8 cellular contexts compared by ENCODE assay signal in genomic region chr5:147628054-147628895, GRCh38.
DNase-seq lines count a peak whose midpoint lies in the region; ATAC-seq and FAIRE-seq lines count a peak whose summit lies in the region.

No MANE protein-coding gene starts in this region.

- no peaks in the 10 kb centered on the region for H3K9me3 Mint-ChIP-seq in activated CD8-positive, alpha-beta T cell treated with anti-CD3 and anti-CD28 coated beads, Interleukin-2, amount 10 ng/mL, durations not matched to agents 7 days and 5 days (ENCODE audit: insufficient read depth)

- POLR2A ChIA-PET in activated CD8-positive, alpha-beta T cell treated with anti-CD3 and anti-CD28 coated beads, Interleukin-2, amount 10 ng/mL, durations not matched to agents 7 days and 5 days (lab: Charles Lee) = interaction anchor here (1.1 kb wide), 1 partner anchor 154 kb away, joined by 4 read pairs; no protein-coding TSS in a partner anchor

- CTCF ChIA-PET in activated CD8-positive, alpha-beta T cell treated with anti-CD3 and anti-CD28 coated beads, Interleukin-2, amount 10 ng/mL, durations not matched to agents 7 days and 5 days (lab: Charles Lee) = interaction anchor here (0.9 to 4.8 kb wide), 15 partner anchors 8 to 250 kb away, joined by 3 to 88 read pairs (median 3); partner anchors contain the start of genes JAKMIP2 and SCGB3A2

- no peaks in the 10 kb centered on the region for H3K4me1 Mint-ChIP-seq in activated CD8-positive, alpha-beta T cell treated with anti-CD3 and anti-CD28 coated beads, Interleukin-2, amount 10 ng/mL, durations not matched to agents 7 days and 5 days (ENCODE audit: low read depth)

- H3K36me3 Mint-ChIP-seq in activated CD8-positive, alpha-beta T cell treated with anti-CD3 and anti-CD28 coated beads, Interleukin-2, amount 10 ng/mL, durations not matched to agents 7 days and 5 days (ENCODE audit: low read depth) = no peaks in the 10 kb centered on the region

- FAIRE-seq in endometrium (lab: Jason Lieb, UNC) = peak; percentile 46

- H3K27me3 Mint-ChIP-seq in activated CD8-positive, alpha-beta T cell treated with anti-CD3 and anti-CD28 coated beads, Interleukin-2, amount 10 ng/mL, durations not matched to agents 7 days and 5 days (ENCODE audit: low read depth) = no peaks in the 10 kb centered on the region

- no peak overlapping the region for H3K4me3 Mint-ChIP-seq in activated CD8-positive, alpha-beta T cell treated with anti-CD3 and anti-CD28 coated beads, Interleukin-2, amount 10 ng/mL, durations not matched to agents 7 days and 5 days

- ATAC-seq in GM21367 (IDR thresholded peaks at IDR 0.05; ENCODE audit: unreplicated experiment) (peak; percentile 95), HG03571 (IDR thresholded peaks at IDR 0.05; ENCODE audit: unreplicated experiment) (peak; percentile 76)
- peak; percentile 77 for ATAC-seq in activated CD8-positive, alpha-beta T cell treated with anti-CD3 and anti-CD28 coated beads, Interleukin-2, amount 10 ng/mL, durations not matched to agents 7 days and 5 days

- H3K27ac Mint-ChIP-seq in activated CD8-positive, alpha-beta T cell treated with anti-CD3 and anti-CD28 coated beads, Interleukin-2, amount 10 ng/mL, durations not matched to agents 7 days and 5 days = no peak overlapping the region

- DNase-seq in DMS53 (lab: John Stamatoyannopoulos, UW) (peak; percentile 87), NCI-H69 (lab: John Stamatoyannopoulos, UW) (peak; percentile 87), midbrain (lab: John Stamatoyannopoulos, UW) (peak; percentile 87)
- peak; percentile 77 for DNase-seq in activated CD8-positive, alpha-beta T cell treated with anti-CD3 and anti-CD28 coated beads, Interleukin-2, amount 10 ng/mL, durations not matched to agents 7 days and 5 days
- DNase-seq in stimulated activated naive CD4-positive, alpha-beta T cell (lab: John Stamatoyannopoulos, UW) = peak in 5 of 6 experiments; percentile 1 to 24 (median 3)

Comparison
In these comparisons a context has a peak if more than half of its experiments do, and no peak if none do; other contexts are left out.
1. Peak in every context shown above with its lines: DNase-seq and ATAC-seq.
2. DNase-seq: peak in every context shown above with its lines; median percentile 87 in DMS53; 87 in NCI-H69; 87 in midbrain; 77 in activated CD8-positive, alpha-beta T cell treated with anti-CD3 and anti-CD28 coated beads, Interleukin-2, amount 10 ng/mL, durations not matched to agents 7 days and 5 days; 3 in stimulated activated naive CD4-positive, alpha-beta T cell.